ENCODE assay signal across 8 cellular contexts in genomic region chr14:77457522-77458248, GRCh38. TPM values are rescaled to one million over a fixed set of nuclear protein-coding genes. Genes with fewer than 3 reads are reported as not detected.
DNase-seq lines count a peak whose midpoint lies in the region; ATAC-seq, FAIRE-seq and TF ChIP-seq lines count a peak whose summit lies in the region.

AHSA1 (plus strand) TSS chr14:77458093; CDS start chr14:77458190, 97 bp downstream.
VIPAS39 (minus strand) TSS chr14:77457601; CDS start chr14:77454102, 3,499 bp downstream.

- no peaks in the 10 kb centered on the region for H3K9me3 Mint-ChIP-seq in memory B cell

- H3K27ac Mint-ChIP-seq in memory B cell: peak within 1 kb of the TSS; percentile 98

- no peak for TF ChIP-seq CTCF in H1 (IDR thresholded peaks at IDR 0.05; ENCODE audit: control extremely low read depth in 1 of 3, insufficient read depth in 1 of 3, low read depth in 1 of 3, low read length in 3 of 3)

- H3K4me3 Mint-ChIP-seq in memory B cell: peak within 1 kb of the TSS; percentile 100

- no peaks in the 10 kb centered on the region for H3K27me3 Mint-ChIP-seq in memory B cell

- peaks cover 23% of the 10 kb centered on the region for H3K4me1 Mint-ChIP-seq in memory B cell

- peak within 1 kb of the TSS; percentile 100 for H2AFZ ChIP-seq in H1 (ENCODE audit: low read length)

- POLR2A ChIA-PET in H1 (lab: Charles Lee; ENCODE audit: partially characterized antibody): interaction anchor here (0.6 to 2.1 kb wide), 15 partner anchors 12 to 269 kb away, joined by 3 to 7 read pairs (median 4); partner anchors contain the start of genes GSTZ1, POMT2 and SLIRP

- peak within 1 kb of the TSS; percentile 99 for H3K18ac ChIP-seq in H1 (ENCODE audit: extremely low read depth, low read length)

- H4K91ac ChIP-seq in H1 (replicated peaks; ENCODE audit: insufficient read length, low read length): peak within 1 kb of the TSS; percentile 81

- H2BK120ac ChIP-seq in H1 (replicated peaks; ENCODE audit: low read depth, low read length): peak within 1 kb of the TSS; percentile 85

- peak within 1 kb of the TSS; percentile 10 for H3K4ac ChIP-seq in H1 (replicated peaks; ENCODE audit: insufficient read length, low read depth, low read length)

- H3K36me3 Mint-ChIP-seq in memory B cell: peaks cover 24% of the 10 kb centered on the region

- CTCF ChIA-PET in H1 (lab: Charles Lee; ENCODE audit: partially characterized antibody): interaction anchor here (0.7 to 4.9 kb wide), 10 partner anchors 10 to 141 kb away, joined by 3 to 54 read pairs (median 12); no protein-coding TSS in a partner anchor

- no peak within 1 kb of the TSS for H2AK5ac ChIP-seq in H1 (ENCODE audit: low read depth, low read length)

- peak within 1 kb of the TSS; percentile 100 for H2BK12ac ChIP-seq in H1 (ENCODE audit: low read depth, low read length)

- H4K5ac ChIP-seq in H1 (ENCODE audit: insufficient read length, low read depth, low read length): peak within 1 kb of the TSS; percentile 96

- H4K20me1 ChIP-seq in H1 (replicated peaks in 1 of 2; ENCODE audit: control insufficient read depth in 1 of 2, insufficient read depth in 2 of 2, low read length in 2 of 2): peaks cover 7 to 9% of the 10 kb centered on the region in 2 experiments

- peaks cover 0 to 3% (median 1%) of the 10 kb centered on the region in 4 experiments; a peak in 3 of 7 replicates for H3K4me1 ChIP-seq in H1 (replicated peaks in 1 of 4; ENCODE audit: control insufficient read depth in 3 of 4, insufficient read depth in 4 of 4, low read length in 3 of 4)

- ATAC-seq in GM21360 (IDR thresholded peaks at IDR 0.05; ENCODE audit: unreplicated experiment) (peak; percentile 86), memory B cell (ENCODE audit: low read depth) (peak; percentile 91)

- H3K9me3 ChIP-seq in H1 (ENCODE audit: insufficient read depth in 2 of 2, low read depth in 1 of 2, low read length in 1 of 2): no peaks in the 10 kb centered on the region

- no peak within 1 kb of the TSS for H3K14ac ChIP-seq in H1 (ENCODE audit: insufficient read length)

- WGBS in H1 (ENCODE audit: extremely low coverage in 1 of 2, insufficient coverage in 1 of 2, insufficient read length in 1 of 2, insufficient replicate concordance in 2 of 2, low coverage in 1 of 2, low lambda C conversion rate in 2 of 2, missing lambda C conversion rate in 1 of 2), 2 experiments: 2% methylated on average over 50 of the region's 50 CpGs; no CpG with 5 or more reads in 1 of the 2 experiments

- TF ChIP-seq POLR2A in H1 (IDR thresholded peaks at IDR 0.05; ENCODE audit: control extremely low read depth in 1 of 2, low read depth in 2 of 2, low read length in 2 of 2): peak; percentile 65 to 86

- H3K23ac ChIP-seq in H1 (ENCODE audit: insufficient read length): no peak within 1 kb of the TSS

- H3K27me3 ChIP-seq in H1 (replicated peaks in 1 of 4; ENCODE audit: control insufficient read depth in 3 of 4, extremely low read depth in 1 of 4, insufficient read depth in 3 of 4, low read length in 3 of 4): no peaks in the 10 kb centered on the region

- H3K79me1 ChIP-seq in H1 (ENCODE audit: low read depth, low read length): no peaks in the 10 kb centered on the region; the same call in 1 of the 2 replicates

- no peak for TF ChIP-seq EP300 in H1 (IDR thresholded peaks at IDR 0.05; ENCODE audit: borderline replicate concordance in 1 of 2, low read depth in 2 of 2, low read length in 2 of 2)

- peak within 1 kb of the TSS; percentile 90 to 98 (median 92) for H3K4me3 ChIP-seq in H1 (ENCODE audit: extremely low read depth in 1 of 4, insufficient read depth in 2 of 4, low read depth in 3 of 4, low read length in 4 of 4)

- peak within 1 kb of the TSS; percentile 99 for H2BK5ac ChIP-seq in H1 (ENCODE audit: low read depth, low read length)

- peak within 1 kb of the TSS; percentile 83; the same call in 1 of the 2 replicates for H2BK20ac ChIP-seq in H1 (ENCODE audit: low read length)

- H3K4me2 ChIP-seq in H1 (ENCODE audit: insufficient read depth in 1 of 2, low read depth in 2 of 2, low read length in 2 of 2): peak within 1 kb of the TSS; percentile 72 to 87

- H3K79me2 ChIP-seq in H1 (ENCODE audit: control insufficient read depth in 1 of 2, insufficient read depth in 2 of 2, low read length in 2 of 2): peaks cover 10 to 35% of the 10 kb centered on the region in 2 experiments

- peak within 1 kb of the TSS; percentile 97 for H3K56ac ChIP-seq in H1 (replicated peaks; ENCODE audit: insufficient read length, low read depth, low read length)

- H2BK15ac ChIP-seq in H1 (ENCODE audit: low read length): no peak within 1 kb of the TSS

- no peak for TF ChIP-seq RAD21 in H1 (IDR thresholded peaks at IDR 0.05 in 1 of 2, conservative IDR thresholded peaks at IDR 0.05 in 1 of 2; ENCODE audit: low read depth in 2 of 2, low read length in 2 of 2)

- H3K36me3 ChIP-seq in H1 (ENCODE audit: control insufficient read depth in 2 of 4, insufficient read depth in 4 of 4, low read length in 3 of 4): peaks cover 17 to 33% (median 26%) of the 10 kb centered on the region in 4 experiments

- peak within 1 kb of the TSS; percentile 88; the same call in 1 of the 2 replicates for H4K8ac ChIP-seq in H1 (ENCODE audit: extremely low read depth, insufficient read depth, low read length)

- peak; percentile 80 for FAIRE-seq in H1 (lab: Jason Lieb, UNC)

- H3K27ac ChIP-seq in H1 (ENCODE audit: low read depth, low read length): peak within 1 kb of the TSS; percentile 97

- peak within 1 kb of the TSS; percentile 72 to 99 (median 90) for H3K9ac ChIP-seq in H1 (replicated peaks in 1 of 4; ENCODE audit: extremely low read depth in 1 of 4, low read depth in 3 of 4, low read length in 3 of 4)

- H3K23me2 ChIP-seq in H1 (ENCODE audit: low read depth, low read length): 0 out of 2 replicates have a peak, but pooled peaks cover 3% of the 10 kb centered on the region

- DNase-seq in COLO668 (lab: John Stamatoyannopoulos, UW; ENCODE audit: unreplicated experiment) (peak; percentile 98), HT1080 (ENCODE audit: low read depth) (peak; percentile 99), NOMO-1 treated with DMSO at 0.1 percent for 48 hours (lab: John Stamatoyannopoulos, UW; ENCODE audit: unreplicated experiment) (peak; percentile 99), H1 (ENCODE audit: low read depth in 1 of 2, low spot score in 2 of 2) (peak; percentile 89 to 95), memory B cell (ENCODE audit: low spot score in 2 of 2) (peak; percentile 85 to 90)
- peak; percentile 82 to 94 for DNase-seq in activated CD8-positive, alpha-beta memory T cell treated with anti-CD3 and anti-CD28 coated beads for 4 hours (ENCODE audit: low read depth in 2 of 2)
- DNase-seq in stimulated activated CD8-positive, alpha-beta memory T cell treated with anti-CD3 and anti-CD28 coated beads, Interleukin-12 subunit alpha, Interleukin-12 subunit beta, amount 100 ng/mL, for 24 hours (ENCODE audit: extremely low read depth): peak; percentile 86

TF ChIP-seq in H1, 55 proteins besides CTCF, POLR2A, EP300 and RAD21 (continues in another document):
- TF ChIP-seq SIRT6 (IDR thresholded peaks at IDR 0.05; ENCODE audit: low read length) (no peak), CBX5 (IDR thresholded peaks at IDR 0.05; ENCODE audit: low read depth, low read length) (no peak), ASH2L (IDR thresholded peaks at IDR 0.05; ENCODE audit: low read length) (peak; percentile 71), GTF2F1 (IDR thresholded peaks at IDR 0.05; ENCODE audit: borderline replicate concordance, low read depth, low read length) (no peak), KDM4A (IDR thresholded peaks at IDR 0.05; ENCODE audit: low read depth, low read length, severe bottlenecking) (peak; percentile 59), CTBP2 (IDR thresholded peaks at IDR 0.05; ENCODE audit: borderline replicate concordance, insufficient read depth, insufficient read length, low read length) (no peak), SP1 (IDR thresholded peaks at IDR 0.05; ENCODE audit: low read depth, low read length) (peak; percentile 12; the same call in 1 of the 2 replicates), SP4 (IDR thresholded peaks at IDR 0.05; ENCODE audit: low read length) (0 out of 2 replicates have a peak, but pooled peaks have one; percentile 79), CHD2 (IDR thresholded peaks at IDR 0.05; ENCODE audit: low read length) (peak; percentile 96), TCF12 (IDR thresholded peaks at IDR 0.05; ENCODE audit: low read depth, low read length) (no peak), SIX5 (IDR thresholded peaks at IDR 0.05; ENCODE audit: low read depth, low read length) (peak; percentile 96)
- TF ChIP-seq, protein P1, sequence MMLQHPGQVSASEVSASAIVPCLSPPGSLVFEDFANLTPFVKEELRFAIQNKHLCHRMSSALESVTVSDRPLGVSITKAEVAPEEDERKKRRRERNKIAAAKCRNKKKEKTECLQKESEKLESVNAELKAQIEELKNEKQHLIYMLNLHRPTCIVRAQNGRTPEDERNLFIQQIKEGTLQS (IDR thresholded peaks at IDR 0.05; ENCODE audit: insufficient read depth, low read depth, low read length): no peak

RNA-seq across cellular contexts. Expression of gene AHSA1, which starts in this region (rescaled TPM):
- total RNA-seq in HT1080 (2014; rRNA removed; shearing (Covaris generic)): 414 and 428 TPM in 2 replicates
- 411 and 418 TPM in 2 replicates for polyA plus RNA-seq in HT1080 (2015; cell fraction: cytosol; rRNA removed)
- 219 and 231 TPM in 2 replicates for polyA plus RNA-seq in HT1080 (2015; cell fraction: nucleus; rRNA removed)
- total RNA-seq in H1 (2021; fragmentation: NEBNext Ultra II Directional; extraction: Animal tissue kit (Norgen Biotek cat#: 25700)): 215 and 221 TPM in 2 replicates
- 155 and 174 TPM in 2 replicates for polyA plus RNA-seq in H1 (2011; rRNA removed)
- polyA plus RNA-seq in H1 (2011; cell fraction: cytosol; rRNA removed): 182 TPM
- 75.7 TPM for polyA plus RNA-seq in H1 (2011; cell fraction: nucleus; rRNA removed)
- 151 to 229 TPM (median 174 TPM) in 4 replicates for polyA plus RNA-seq in H1 (2012, experiment 1 of 2)
- 72.6 TPM for polyA plus RNA-seq in H1 (2012, experiment 2 of 2)
- polyA plus RNA-seq in H1 (2013, experiment 1 of 2): 98.4 TPM
- polyA plus RNA-seq in H1 (2013, experiment 2 of 2): 101 TPM
- 125 and 142 TPM in 2 replicates for polyA minus RNA-seq in H1 (2011; rRNA and poly(A)+ RNA removed)
- 75.8 TPM for polyA minus RNA-seq in H1 (2011; cell fraction: cytosol; rRNA and poly(A)+ RNA removed)
- 30.8 TPM for polyA minus RNA-seq in H1 (2011; cell fraction: nucleus; rRNA and poly(A)+ RNA removed)

RNA-seq across cellular contexts. Expression of gene VIPAS39, which starts in this region (rescaled TPM):
- 17.5 and 19.2 TPM in 2 replicates for total RNA-seq in HT1080 (2014; rRNA removed; shearing (Covaris generic))
- 30.9 and 34.9 TPM in 2 replicates for polyA plus RNA-seq in HT1080 (2015; cell fraction: cytosol; rRNA removed)
- 42.0 and 54.1 TPM in 2 replicates for polyA plus RNA-seq in HT1080 (2015; cell fraction: nucleus; rRNA removed)
- total RNA-seq in H1 (2021; fragmentation: NEBNext Ultra II Directional; extraction: Animal tissue kit (Norgen Biotek cat#: 25700)): 16.3 and 19.6 TPM in 2 replicates
- 13.3 and 20.6 TPM in 2 replicates for polyA plus RNA-seq in H1 (2011; rRNA removed)
- 19.3 TPM for polyA plus RNA-seq in H1 (2011; cell fraction: cytosol; rRNA removed)
- polyA plus RNA-seq in H1 (2011; cell fraction: nucleus; rRNA removed): 18.7 TPM
- polyA plus RNA-seq in H1 (2012, experiment 1 of 2): 17.4 to 20.7 TPM (median 19.1 TPM) in 4 replicates
- 9.9 TPM for polyA plus RNA-seq in H1 (2012, experiment 2 of 2)
- polyA plus RNA-seq in H1 (2013, experiment 1 of 2): 15.7 TPM
- polyA plus RNA-seq in H1 (2013, experiment 2 of 2): 16.0 TPM
- 32.6 and 40.1 TPM in 2 replicates for polyA minus RNA-seq in H1 (2011; rRNA and poly(A)+ RNA removed)
- polyA minus RNA-seq in H1 (2011; cell fraction: cytosol; rRNA and poly(A)+ RNA removed): 17.4 TPM
- 21.8 TPM for polyA minus RNA-seq in H1 (2011; cell fraction: nucleus; rRNA and poly(A)+ RNA removed)

Comparison
In these comparisons a context has a peak if more than half of its experiments do, and no peak if none do; other contexts are left out.
1. Peak in every context shown above with its lines: DNase-seq, ATAC-seq, H3K4me3 ChIP-seq and H3K27ac ChIP-seq.